ENCODE assay signal across 16 cellular contexts in the genomic region with DNA sequence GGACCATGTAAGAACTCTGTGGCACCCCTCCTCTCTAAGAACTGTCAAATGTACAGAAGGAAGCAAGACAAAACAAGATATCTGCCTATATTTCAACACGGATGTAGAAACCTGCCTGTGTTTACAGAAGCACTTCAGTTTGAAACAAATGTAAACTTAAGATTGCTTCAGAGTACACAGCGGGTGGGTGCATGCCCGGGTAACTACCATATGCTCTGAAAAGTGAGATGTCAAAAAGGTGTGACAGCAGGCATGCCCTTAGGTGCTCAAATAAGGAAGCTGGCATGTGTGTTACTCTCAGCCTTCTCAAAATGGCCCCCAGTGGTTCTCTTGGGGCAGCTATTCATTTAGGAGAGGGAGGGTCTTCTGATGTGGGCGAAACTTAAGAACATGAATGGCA. TPM values are rescaled to one million over a fixed set of nuclear protein-coding genes. Genes with fewer than 3 reads are reported as not detected.
DNase-seq lines count a peak whose midpoint lies in the region; ATAC-seq, FAIRE-seq and TF ChIP-seq lines count a peak whose summit lies in the region.
"Had no signal": no experiment of that assay in that cellular context is flagged by ENCODE, and none has a peak within 500 bp of the region (broad histone marks: within the 10 kb centered on the region; RNA-seq: fewer than 3 reads in every experiment).

No MANE protein-coding gene starts in this region.

- FAIRE-seq in K562 (lab: Jason Lieb, UNC): no peak

- H2AFZ ChIP-seq in K562 (ENCODE audit: low read depth, low read length) (no peak overlapping the region), neural progenitor cell (replicated peaks) (no peak overlapping the region)

- H3K9me3 Mint-ChIP-seq in neural progenitor cell: no peaks in the 10 kb centered on the region
- H3K9me3 Mint-ChIP-seq: activated naive CD4-positive, alpha-beta T cell treated with anti-CD3 and anti-CD28 coated beads, Interleukin-2, amount 10 ng/mL, durations not matched to agents 7 days and 5 days; T-helper 2 cell treated with Interferon-gamma antibody and Interleukin-4, amounts not matched to agents 5 μg/mL and 100 μg/mL, for 36 hours had no signal

- WGBS in K562 (ENCODE audit: insufficient coverage, low coverage, missing lambda C conversion rate): 78% methylated on average over 4 of the region's 4 CpGs

- H3K27ac ChIP-seq in K562 (ENCODE audit: extremely low read depth, low read depth, low read length) (no peak overlapping the region), neural progenitor cell (no peak overlapping the region)
- H3K27ac ChIP-seq: epithelial cell of prostate, tibial nerve had no signal

- H3K36me3 ChIP-seq in K562 (ENCODE audit: control insufficient read depth, insufficient read depth, low read length): peaks cover 70% of the 10 kb centered on the region; the same call in 2 of the 3 replicates
- no peaks in the 10 kb centered on the region for H3K36me3 ChIP-seq in neural progenitor cell

- no peak for ATAC-seq in K562
- ATAC-seq: left ventricle myocardium superior had no signal

- H3K9me3 ChIP-seq in K562 (replicated peaks; ENCODE audit: control insufficient read depth, insufficient read depth, low read depth, low read length): no peaks in the 10 kb centered on the region
- no peaks in the 10 kb centered on the region for H3K9me3 ChIP-seq in neural progenitor cell (ENCODE audit: low read depth)
- H3K9me3 ChIP-seq: tibial nerve had no signal

- no peaks in the 10 kb centered on the region for H3F3A ChIP-seq in neural progenitor cell (ENCODE audit: low read depth)

- H3K79me2 ChIP-seq in K562 (ENCODE audit: control insufficient read depth, insufficient read depth, low read length) (peaks cover 11% of the 10 kb centered on the region), neural progenitor cell (ENCODE audit: low read depth) (peaks cover 7% of the 10 kb centered on the region)

- peak; percentile 19 for DNase-seq in NCI-H510A treated with DMSO at 0.1 percent for 48 hours (lab: John Stamatoyannopoulos, UW)
- no peak for DNase-seq in NCI-H510A (lab: John Stamatoyannopoulos, UW)
- no peak for DNase-seq in K562 (ENCODE audit: extremely low read depth in 1 of 4, low spot score in 3 of 4)
- no peak for DNase-seq in neural progenitor cell (ENCODE audit: low spot score)
- DNase-seq in GM03348 (ENCODE audit: low spot score): no peak
- no peak for DNase-seq in G401 (ENCODE audit: low spot score)
- DNase-seq: activated naive CD4-positive, alpha-beta T cell treated with anti-CD3 and anti-CD28 coated beads, Interleukin-2, amount 10 ng/mL, durations not matched to agents 7 days and 5 days; central memory CD4-positive, alpha-beta T cell; COR-L47; hippocampal formation; left ventricle myocardium superior; NCI-H2227 treated with DMSO at 0.1 percent for 48 hours; stimulated activated CD4-positive, alpha-beta T cell treated with anti-CD3 and anti-CD28 coated beads, Interleukin-12 subunit alpha, Interleukin-12 subunit beta, amount 100 ng/mL, for 4 hours had no signal

- peaks cover 10% of the 10 kb centered on the region for H3K4me1 Mint-ChIP-seq in neural progenitor cell

- POLR2A ChIA-PET in K562 (lab: Yijun Ruan, JAX): interaction anchor here (0.6 to 10.1 kb wide), 3 partner anchors 9 to 24 kb away, joined by 3 to 110 read pairs (median 3); no protein-coding TSS in a partner anchor

- in situ Hi-C loops in K562 (cut with MboI) (no loop called here), G401 (cut with HindIII; ENCODE audit: low sequenced_read_pairs) (no loop called here)

- H3K4me3 Mint-ChIP-seq in neural progenitor cell: peak overlapping the region; percentile 25
- H3K4me3 Mint-ChIP-seq: activated naive CD4-positive, alpha-beta T cell treated with anti-CD3 and anti-CD28 coated beads, Interleukin-2, amount 10 ng/mL, durations not matched to agents 7 days and 5 days; T-helper 2 cell treated with Interferon-gamma antibody and Interleukin-4, amounts not matched to agents 5 μg/mL and 100 μg/mL, for 36 hours had no signal

- peaks cover 4% of the 10 kb centered on the region for H3K27me3 Mint-ChIP-seq in neural progenitor cell (ENCODE audit: insufficient read depth, low read depth)
- H3K27me3 Mint-ChIP-seq: activated naive CD4-positive, alpha-beta T cell treated with anti-CD3 and anti-CD28 coated beads, Interleukin-2, amount 10 ng/mL, durations not matched to agents 7 days and 5 days had no signal

- TF ChIP-seq RAD21 in K562 (CRISPR knock-in tag; conservative IDR thresholded peaks at IDR 0.05 in 1 of 2, IDR thresholded peaks at IDR 0.05 in 1 of 2): no peak

- TF ChIP-seq POLR2A in K562 (conservative IDR thresholded peaks at IDR 0.05): no peak

- no peak overlapping the region for H3K9ac ChIP-seq in K562 (ENCODE audit: insufficient read depth in 1 of 2, low read depth in 2 of 2, low read length in 2 of 2)
- no peak overlapping the region for H3K9ac ChIP-seq in neural progenitor cell

- TF ChIP-seq CTCF in K562 (IDR thresholded peaks at IDR 0.05 in 2 of 3, conservative IDR thresholded peaks at IDR 0.05 in 1 of 3; ENCODE audit: insufficient read depth in 2 of 3, low read depth in 1 of 3, low read length in 3 of 3): no peak
- no peak for TF ChIP-seq CTCF in neural progenitor cell (IDR thresholded peaks at IDR 0.05)

- intact Hi-C loops in K562 (cut with micrococcal nuclease): no loop called here

- H3K36me3 Mint-ChIP-seq in neural progenitor cell: peaks cover 23% of the 10 kb centered on the region

- no peaks in the 10 kb centered on the region for H3K9me1 ChIP-seq in K562 (ENCODE audit: control insufficient read depth, insufficient read depth, low read length)

- H3K27ac Mint-ChIP-seq in neural progenitor cell: no peak overlapping the region
- H3K27ac Mint-ChIP-seq: activated naive CD4-positive, alpha-beta T cell treated with anti-CD3 and anti-CD28 coated beads, Interleukin-2, amount 10 ng/mL, durations not matched to agents 7 days and 5 days; T-helper 2 cell treated with Interferon-gamma antibody and Interleukin-4, amounts not matched to agents 5 μg/mL and 100 μg/mL, for 36 hours had no signal

- CTCF ChIA-PET in K562 (lab: Yijun Ruan, JAX; ENCODE audit: low intra/inter-chr PET ratio): no interaction called here

- no peak overlapping the region for H3K4me2 ChIP-seq in K562 (ENCODE audit: insufficient read depth, low read length)
- no peak overlapping the region for H3K4me2 ChIP-seq in neural progenitor cell

- H3K4me1 ChIP-seq in K562 (replicated peaks in 1 of 2; ENCODE audit: control insufficient read depth in 2 of 2, insufficient read depth in 2 of 2, low read length in 2 of 2) (peaks cover 8 to 12% of the 10 kb centered on the region in 2 experiments; a peak in 4 of 5 replicates), neural progenitor cell (no peaks in the 10 kb centered on the region)

- no peak for TF ChIP-seq EP300 in K562 (IDR thresholded peaks at IDR 0.05; ENCODE audit: low read length)

- BruUV-seq in K562 (replicated peaks; lab: Mats Ljungman, UMichigan): no TSS peak

- no peaks in the 10 kb centered on the region for H3K27me3 ChIP-seq in K562 (ENCODE audit: control insufficient read depth in 2 of 2, insufficient read depth in 2 of 2, low read length in 2 of 2)
- H3K27me3 ChIP-seq in neural progenitor cell: no peaks in the 10 kb centered on the region
- H3K27me3 ChIP-seq: tibial nerve had no signal

- H3K4me3 ChIP-seq in K562: no peak overlapping the region
- H3K4me3 ChIP-seq in neural progenitor cell: no peak overlapping the region
- H3K4me3 ChIP-seq: tibial nerve had no signal

- H4K20me1 ChIP-seq in K562 (replicated peaks; ENCODE audit: control insufficient read depth, insufficient read depth, low read length) (no peaks in the 10 kb centered on the region; the same call in 1 of the 2 replicates), neural progenitor cell (ENCODE audit: low read depth) (no peaks in the 10 kb centered on the region)

RNA-seq across cellular contexts. Expression of gene ACP2, which starts 5.2 kb away (rescaled TPM):
- 46.3 and 108 TPM in 2 replicates for total RNA-seq in K562 (2011; cell fraction: chromatin; rRNA removed; ENCODE audit: low replicate concordance)
- 76.0 and 80.0 TPM in 2 replicates for total RNA-seq in K562 (2011; cell fraction: nucleolus; rRNA removed)
- 60.6 and 60.9 TPM in 2 replicates for total RNA-seq in K562 (2011; cell fraction: nucleoplasm; rRNA removed)
- total RNA-seq in K562 (2014; rRNA removed) (14.3 and 16.2 TPM in 2 replicates), K562 (2014; rRNA removed; fragmentation: Illumina TruSeq; extraction: Trizol) (7.1 and 8.6 TPM in 2 replicates), K562 (2015; rRNA removed; fragmentation: Illumina TruSeq; extraction: Trizol) (11.6 and 12.1 TPM in 2 replicates), K562 (2021) (17.8 and 20.0 TPM in 2 replicates), neural progenitor cell (ENCODE audit: low replicate concordance) (23.9 and 24.3 TPM in 2 replicates)
- polyA plus RNA-seq in K562 (2011; rRNA removed) (7.0 and 10.4 TPM in 2 replicates), K562 (2014; fragmentation: Illumina TruSeq; extraction: Trizol) (14.0 and 19.1 TPM in 2 replicates), K562 (2014; fragmentation: Nextera tagmentation; extraction: Ambion mirVana) (1 to 10 TPM; 1.9 to 2.2 TPM), K562 (2014; rRNA removed) (12.4 and 14.4 TPM in 2 replicates)
- polyA plus RNA-seq in K562 (2011; cell fraction: cytosol; rRNA removed): 8.2 and 13.6 TPM in 2 replicates
- 27.8 and 55.7 TPM in 2 replicates for polyA plus RNA-seq in K562 (2011; cell fraction: nucleus; rRNA removed)
- 13.9 and 20.7 TPM in 2 replicates for polyA plus RNA-seq in K562 (2012)
- polyA minus RNA-seq in K562 (2011; rRNA and poly(A)+ RNA removed): 10.9 and 11.2 TPM in 2 replicates
- 9.5 and 12.3 TPM in 2 replicates for polyA minus RNA-seq in K562 (2011; cell fraction: cytosol; rRNA and poly(A)+ RNA removed)
- 25.4 and 26.9 TPM in 2 replicates for polyA minus RNA-seq in K562 (2011; cell fraction: nucleus; rRNA and poly(A)+ RNA removed)
- 27.8 and 41.4 TPM in 2 replicates for total RNA-seq in G401 (2014; rRNA removed; shearing (Covaris generic))

RNA-seq across cellular contexts. Expression of gene NR1H3, which starts 14.3 kb away (rescaled TPM):
- 39.2 and 75.3 TPM in 2 replicates for total RNA-seq in K562 (2011; cell fraction: chromatin; rRNA removed; ENCODE audit: low replicate concordance)
- total RNA-seq in K562 (2011; cell fraction: nucleolus; rRNA removed): 43.6 and 51.5 TPM in 2 replicates
- total RNA-seq in K562 (2011; cell fraction: nucleoplasm; rRNA removed): 31.0 and 35.2 TPM in 2 replicates
- total RNA-seq in K562 (2014; rRNA removed) (11.9 and 16.0 TPM in 2 replicates), K562 (2014; rRNA removed; fragmentation: Illumina TruSeq; extraction: Trizol) (6.6 and 8.2 TPM in 2 replicates), K562 (2015; rRNA removed; fragmentation: Illumina TruSeq; extraction: Trizol) (7.8 and 11.1 TPM in 2 replicates), K562 (2021) (15.9 and 16.5 TPM in 2 replicates), neural progenitor cell (ENCODE audit: low replicate concordance) (7.5 and 10.7 TPM in 2 replicates)
- polyA plus RNA-seq in K562 (2011; rRNA removed) (26.0 and 31.9 TPM in 2 replicates), K562 (2014; fragmentation: Illumina TruSeq; extraction: Trizol) (12.0 and 15.2 TPM in 2 replicates), K562 (2014; fragmentation: Nextera tagmentation; extraction: Ambion mirVana) (10 to 100 TPM in 1 of 2 experiments, 1 to 10 TPM in 1; 9.8 to 10.4 TPM), K562 (2014; rRNA removed) (17.5 and 18.4 TPM in 2 replicates)
- polyA plus RNA-seq in K562 (2011; cell fraction: cytosol; rRNA removed): 38.5 and 38.7 TPM in 2 replicates
- polyA plus RNA-seq in K562 (2011; cell fraction: nucleus; rRNA removed): 66.1 and 82.8 TPM in 2 replicates
- polyA plus RNA-seq in K562 (2012): 16.1 and 20.9 TPM in 2 replicates
- polyA minus RNA-seq in K562 (2011; rRNA and poly(A)+ RNA removed): 15.1 and 19.2 TPM in 2 replicates
- polyA minus RNA-seq in K562 (2011; cell fraction: cytosol; rRNA and poly(A)+ RNA removed): 9.9 and 20.8 TPM in 2 replicates
- 12.8 and 23.2 TPM in 2 replicates for polyA minus RNA-seq in K562 (2011; cell fraction: nucleus; rRNA and poly(A)+ RNA removed)
- total RNA-seq in G401 (2014; rRNA removed; shearing (Covaris generic)): 13.7 and 14.1 TPM in 2 replicates

RNA-seq across cellular contexts. Expression of gene MADD, which starts 26.5 kb away (rescaled TPM):
- total RNA-seq in K562 (2011; cell fraction: chromatin; rRNA removed; ENCODE audit: low replicate concordance): 267 and 427 TPM in 2 replicates
- 135 and 141 TPM in 2 replicates for total RNA-seq in K562 (2011; cell fraction: nucleolus; rRNA removed)
- total RNA-seq in K562 (2011; cell fraction: nucleoplasm; rRNA removed): 157 and 178 TPM in 2 replicates
- 33.6 and 34.4 TPM in 2 replicates for total RNA-seq in K562 (2014; rRNA removed)
- 22.2 and 22.6 TPM in 2 replicates for total RNA-seq in K562 (2014; rRNA removed; fragmentation: Illumina TruSeq; extraction: Trizol)
- total RNA-seq in K562 (2015; rRNA removed; fragmentation: Illumina TruSeq; extraction: Trizol): 28.7 and 34.3 TPM in 2 replicates
- total RNA-seq in K562 (2021): 53.6 and 57.6 TPM in 2 replicates
- polyA plus RNA-seq in K562 (2011; rRNA removed): 37.0 and 54.1 TPM in 2 replicates
- 37.6 and 44.5 TPM in 2 replicates for polyA plus RNA-seq in K562 (2011; cell fraction: cytosol; rRNA removed)
- 196 and 230 TPM in 2 replicates for polyA plus RNA-seq in K562 (2011; cell fraction: nucleus; rRNA removed)
- polyA plus RNA-seq in K562 (2012): 39.6 and 44.4 TPM in 2 replicates
- 41.6 and 41.9 TPM in 2 replicates for polyA plus RNA-seq in K562 (2014; fragmentation: Illumina TruSeq; extraction: Trizol)
- 1 to 10 TPM in 1 of 2 experiments, under 1 TPM in 1; 0.68 to 3.2 TPM for polyA plus RNA-seq in K562 (2014; fragmentation: Nextera tagmentation; extraction: Ambion mirVana)
- 43.4 and 47.6 TPM in 2 replicates for polyA plus RNA-seq in K562 (2014; rRNA removed)
- polyA minus RNA-seq in K562 (2011; rRNA and poly(A)+ RNA removed): 47.0 and 48.6 TPM in 2 replicates
- polyA minus RNA-seq in K562 (2011; cell fraction: cytosol; rRNA and poly(A)+ RNA removed): 37.4 and 47.8 TPM in 2 replicates
- 52.0 and 80.3 TPM in 2 replicates for polyA minus RNA-seq in K562 (2011; cell fraction: nucleus; rRNA and poly(A)+ RNA removed)
- total RNA-seq in neural progenitor cell (ENCODE audit: low replicate concordance): 16.1 and 25.9 TPM in 2 replicates
- 12.9 and 13.4 TPM in 2 replicates for total RNA-seq in G401 (2014; rRNA removed; shearing (Covaris generic))

RNA-seq across cellular contexts. Expression of gene DDB2, which starts 28.7 kb away (rescaled TPM):
- 56.3 and 66.6 TPM in 2 replicates for total RNA-seq in K562 (2011; cell fraction: chromatin; rRNA removed; ENCODE audit: low replicate concordance)
- total RNA-seq in K562 (2011; cell fraction: nucleolus; rRNA removed): 38.7 TPM in 2 replicates
- total RNA-seq in K562 (2011; cell fraction: nucleoplasm; rRNA removed): 45.0 and 46.9 TPM in 2 replicates
- 12.7 and 13.3 TPM in 2 replicates for total RNA-seq in K562 (2014; rRNA removed)
- total RNA-seq in K562 (2014; rRNA removed; fragmentation: Illumina TruSeq; extraction: Trizol): 8.7 and 9.0 TPM in 2 replicates
- 10.1 and 10.9 TPM in 2 replicates for total RNA-seq in K562 (2015; rRNA removed; fragmentation: Illumina TruSeq; extraction: Trizol)
- total RNA-seq in K562 (2021): 9.0 and 10.5 TPM in 2 replicates
- 17.1 and 17.5 TPM in 2 replicates for polyA plus RNA-seq in K562 (2011; rRNA removed)
- 12.9 and 16.0 TPM in 2 replicates for polyA plus RNA-seq in K562 (2011; cell fraction: cytosol; rRNA removed)
- 54.5 and 57.5 TPM in 2 replicates for polyA plus RNA-seq in K562 (2011; cell fraction: nucleus; rRNA removed)
- 11.5 and 20.9 TPM in 2 replicates for polyA plus RNA-seq in K562 (2012)
- 10.1 and 10.4 TPM in 2 replicates for polyA plus RNA-seq in K562 (2014; fragmentation: Illumina TruSeq; extraction: Trizol)
- 10 to 100 TPM in 1 of 2 experiments, 1 to 10 TPM in 1; 9.0 to 10.3 TPM for polyA plus RNA-seq in K562 (2014; fragmentation: Nextera tagmentation; extraction: Ambion mirVana)
- polyA plus RNA-seq in K562 (2014; rRNA removed): 12.0 and 18.6 TPM in 2 replicates
- polyA minus RNA-seq in K562 (2011; rRNA and poly(A)+ RNA removed): 12.9 and 16.8 TPM in 2 replicates
- 5.5 and 8.0 TPM in 2 replicates for polyA minus RNA-seq in K562 (2011; cell fraction: cytosol; rRNA and poly(A)+ RNA removed)
- polyA minus RNA-seq in K562 (2011; cell fraction: nucleus; rRNA and poly(A)+ RNA removed): 17.4 and 23.8 TPM in 2 replicates
- 61.4 and 76.9 TPM in 2 replicates for total RNA-seq in neural progenitor cell (ENCODE audit: low replicate concordance)
- 53.2 and 53.4 TPM in 2 replicates for total RNA-seq in G401 (2014; rRNA removed; shearing (Covaris generic))

RNA-seq across cellular contexts. Expression of gene PACSIN3, which starts 57.2 kb away (rescaled TPM):
- total RNA-seq in K562 (2011; cell fraction: chromatin; rRNA removed; ENCODE audit: low replicate concordance): 3.9 and 14.6 TPM in 2 replicates
- total RNA-seq in K562 (2011; cell fraction: nucleolus; rRNA removed): 11.6 and 12.7 TPM in 2 replicates
- 6.0 and 7.3 TPM in 2 replicates for total RNA-seq in K562 (2011; cell fraction: nucleoplasm; rRNA removed)
- total RNA-seq in K562 (2014; rRNA removed) (15.5 and 18.8 TPM in 2 replicates), K562 (2014; rRNA removed; fragmentation: Illumina TruSeq; extraction: Trizol) (1.5 and 3.5 TPM in 2 replicates), K562 (2015; rRNA removed; fragmentation: Illumina TruSeq; extraction: Trizol) (8.8 and 9.6 TPM in 2 replicates), K562 (2021) (13.8 and 18.1 TPM in 2 replicates), neural progenitor cell (ENCODE audit: low replicate concordance) (7.1 and 11.2 TPM in 2 replicates)
- polyA plus RNA-seq in K562 (2011; rRNA removed) (6.8 and 7.1 TPM in 2 replicates), K562 (2014; fragmentation: Illumina TruSeq; extraction: Trizol) (7.1 and 9.8 TPM in 2 replicates), K562 (2014; fragmentation: Nextera tagmentation; extraction: Ambion mirVana) (under 1 TPM; 0.13 to 0.17 TPM), K562 (2014; rRNA removed) (14.5 and 15.0 TPM in 2 replicates)
- 6.5 and 12.3 TPM in 2 replicates for polyA plus RNA-seq in K562 (2011; cell fraction: cytosol; rRNA removed)
- 6.2 and 9.6 TPM in 2 replicates for polyA plus RNA-seq in K562 (2011; cell fraction: nucleus; rRNA removed)
- polyA plus RNA-seq in K562 (2012): 7.3 and 10.4 TPM in 2 replicates
- 1.9 and 3.0 TPM in 2 replicates for polyA minus RNA-seq in K562 (2011; rRNA and poly(A)+ RNA removed)
- 8.0 and 17.4 TPM in 2 replicates for polyA minus RNA-seq in K562 (2011; cell fraction: cytosol; rRNA and poly(A)+ RNA removed)
- polyA minus RNA-seq in K562 (2011; cell fraction: nucleus; rRNA and poly(A)+ RNA removed): 4.7 and 5.0 TPM in 2 replicates
- total RNA-seq in G401 (2014; rRNA removed; shearing (Covaris generic)): 83.4 and 88.1 TPM in 2 replicates
